ENCODE assay signal across 1 cellular context in the genomic region with DNA sequence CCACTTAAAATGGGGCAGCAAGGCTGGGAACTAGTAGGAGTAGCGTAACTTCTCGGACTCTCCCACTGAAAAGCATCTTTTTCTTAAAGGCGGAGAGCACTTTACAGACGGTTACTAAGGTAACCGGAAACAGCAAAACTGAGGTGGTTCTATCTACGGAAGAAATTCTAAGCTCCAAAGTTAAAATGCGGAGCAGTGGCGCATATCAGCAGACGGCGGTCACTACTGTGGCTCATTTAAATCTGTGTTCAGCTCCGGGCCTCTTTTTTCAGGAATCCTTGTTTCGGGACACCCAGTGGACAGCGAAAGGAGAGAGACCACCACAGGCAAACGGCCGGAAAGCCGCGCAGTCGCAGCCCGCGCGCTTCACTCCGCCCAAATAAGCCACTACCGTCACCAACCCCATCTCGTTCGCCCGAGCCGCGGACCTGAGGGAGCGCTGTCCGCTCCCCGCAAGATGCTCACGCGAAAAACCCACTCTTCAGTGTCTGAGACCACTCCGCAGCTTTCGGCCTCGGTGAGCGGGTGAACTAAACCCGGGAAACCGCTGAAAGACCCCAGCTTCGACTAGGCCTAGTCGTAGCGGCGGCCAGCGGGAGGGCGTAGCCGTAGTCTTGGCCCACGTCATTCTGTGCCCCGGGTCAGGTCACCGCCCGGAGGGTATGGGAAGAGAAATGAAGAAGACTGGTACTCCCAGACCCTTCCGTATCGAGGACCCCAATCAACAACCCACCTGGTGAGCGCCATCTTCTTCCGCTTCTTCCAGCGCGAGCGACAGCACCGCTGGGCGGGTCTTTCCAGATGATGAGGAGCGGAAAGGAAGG.
TF ChIP-seq lines count a peak whose summit lies in the region.

Gene SNW1, minus strand, starts transcription at position 776 of the 824 bp plus-strand sequence. Its CDS starts 29 bp downstream, at position 747.

TF ChIP-seq in HepG2, 621 proteins besides CTCF, POLR2A, EP300 and RAD21 (continued from another document and continues in another):
- TF ChIP-seq, protein P1, sequence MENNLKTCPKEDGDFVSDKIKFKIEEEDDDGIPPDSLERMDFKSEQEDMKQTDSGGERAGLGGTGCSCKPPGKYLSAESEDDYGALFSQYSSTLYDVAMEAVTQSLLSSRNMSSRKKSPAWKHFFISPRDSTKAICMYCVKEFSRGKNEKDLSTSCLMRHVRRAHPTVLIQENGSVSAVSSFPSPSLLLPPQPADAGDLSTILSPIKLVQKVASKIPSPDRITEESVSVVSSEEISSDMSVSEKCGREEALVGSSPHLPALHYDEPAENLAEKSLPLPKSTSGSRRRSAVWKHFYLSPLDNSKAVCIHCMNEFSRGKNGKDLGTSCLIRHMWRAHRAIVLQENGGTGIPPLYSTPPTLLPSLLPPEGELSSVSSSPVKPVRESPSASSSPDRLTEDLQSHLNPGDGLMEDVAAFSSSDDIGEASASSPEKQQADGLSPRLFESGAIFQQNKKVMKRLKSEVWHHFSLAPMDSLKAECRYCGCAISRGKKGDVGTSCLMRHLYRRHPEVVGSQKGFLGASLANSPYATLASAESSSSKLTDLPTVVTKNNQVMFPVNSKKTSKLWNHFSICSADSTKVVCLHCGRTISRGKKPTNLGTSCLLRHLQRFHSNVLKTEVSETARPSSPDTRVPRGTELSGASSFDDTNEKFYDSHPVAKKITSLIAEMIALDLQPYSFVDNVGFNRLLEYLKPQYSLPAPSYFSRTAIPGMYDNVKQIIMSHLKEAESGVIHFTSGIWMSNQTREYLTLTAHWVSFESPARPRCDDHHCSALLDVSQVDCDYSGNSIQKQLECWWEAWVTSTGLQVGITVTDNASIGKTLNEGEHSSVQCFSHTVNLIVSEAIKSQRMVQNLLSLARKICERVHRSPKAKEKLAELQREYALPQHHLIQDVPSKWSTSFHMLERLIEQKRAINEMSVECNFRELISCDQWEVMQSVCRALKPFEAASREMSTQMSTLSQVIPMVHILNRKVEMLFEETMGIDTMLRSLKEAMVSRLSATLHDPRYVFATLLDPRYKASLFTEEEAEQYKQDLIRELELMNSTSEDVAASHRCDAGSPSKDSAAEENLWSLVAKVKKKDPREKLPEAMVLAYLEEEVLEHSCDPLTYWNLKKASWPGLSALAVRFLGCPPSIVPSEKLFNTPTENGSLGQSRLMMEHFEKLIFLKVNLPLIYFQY (CRISPR knock-in tag; IDR thresholded peaks at IDR 0.05; ENCODE audit: borderline replicate concordance), result no peak
- TF ChIP-seq ZNF687 (CRISPR knock-in tag; IDR thresholded peaks at IDR 0.05) (peak; percentile 81), TGIF2 (CRISPR knock-in tag; IDR thresholded peaks at IDR 0.05) (no peak), RFXANK (CRISPR knock-in tag; IDR thresholded peaks at IDR 0.05) (no peak), ZBTB4 (CRISPR knock-in tag; IDR thresholded peaks at IDR 0.05; ENCODE audit: borderline replicate concordance) (no peak), CEBPB (IDR thresholded peaks at IDR 0.05; ENCODE audit: borderline replicate concordance, low read depth, low read length) (no peak), ZNF691 (CRISPR knock-in tag; IDR thresholded peaks at IDR 0.05; ENCODE audit: borderline replicate concordance, low read depth) (no peak), CBX2 (IDR thresholded peaks at IDR 0.05; ENCODE audit: low read depth, low read length) (no peak), CBX2 (CRISPR knock-in tag; IDR thresholded peaks at IDR 0.05; ENCODE audit: low read depth) (no peak), BORCS8-MEF2B (CRISPR knock-in tag; IDR thresholded peaks at IDR 0.05) (peak; percentile 57; the same call in 1 of the 2 replicates), ZNF343 (CRISPR knock-in tag; IDR thresholded peaks at IDR 0.05) (0 out of 2 replicates have a peak, but pooled peaks have one; percentile 51), ZNF891 (CRISPR knock-in tag; IDR thresholded peaks at IDR 0.05) (0 out of 2 replicates have a peak, but pooled peaks have one; percentile 64), RFX3 (CRISPR knock-in tag; IDR thresholded peaks at IDR 0.05) (no peak), ZNF747 (CRISPR knock-in tag; IDR thresholded peaks at IDR 0.05; ENCODE audit: borderline replicate concordance) (no peak), ZBTB43 (CRISPR knock-in tag; conservative IDR thresholded peaks at IDR 0.05) (0 out of 2 replicates have a peak, but pooled peaks have one; percentile 3), ZNF563 (CRISPR knock-in tag; IDR thresholded peaks at IDR 0.05) (no peak)
- TF ChIP-seq, protein P2, sequence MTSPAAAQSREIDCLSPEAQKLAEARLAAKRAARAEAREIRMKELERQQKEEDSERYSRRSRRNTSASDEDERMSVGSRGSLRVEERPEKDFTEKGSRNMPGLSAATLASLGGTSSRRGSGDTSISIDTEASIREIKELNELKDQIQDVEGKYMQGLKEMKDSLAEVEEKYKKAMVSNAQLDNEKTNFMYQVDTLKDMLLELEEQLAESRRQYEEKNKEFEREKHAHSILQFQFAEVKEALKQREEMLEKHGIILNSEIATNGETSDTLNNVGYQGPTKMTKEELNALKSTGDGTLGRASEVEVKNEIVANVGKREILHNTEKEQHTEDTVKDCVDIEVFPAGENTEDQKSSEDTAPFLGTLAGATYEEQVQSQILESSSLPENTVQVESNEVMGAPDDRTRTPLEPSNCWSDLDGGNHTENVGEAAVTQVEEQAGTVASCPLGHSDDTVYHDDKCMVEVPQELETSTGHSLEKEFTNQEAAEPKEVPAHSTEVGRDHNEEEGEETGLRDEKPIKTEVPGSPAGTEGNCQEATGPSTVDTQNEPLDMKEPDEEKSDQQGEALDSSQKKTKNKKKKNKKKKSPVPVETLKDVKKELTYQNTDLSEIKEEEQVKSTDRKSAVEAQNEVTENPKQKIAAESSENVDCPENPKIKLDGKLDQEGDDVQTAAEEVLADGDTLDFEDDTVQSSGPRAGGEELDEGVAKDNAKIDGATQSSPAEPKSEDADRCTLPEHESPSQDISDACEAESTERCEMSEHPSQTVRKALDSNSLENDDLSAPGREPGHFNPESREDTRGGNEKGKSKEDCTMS (CRISPR knock-in tag; conservative IDR thresholded peaks at IDR 0.05), result no peak
- TF ChIP-seq, protein P3, sequence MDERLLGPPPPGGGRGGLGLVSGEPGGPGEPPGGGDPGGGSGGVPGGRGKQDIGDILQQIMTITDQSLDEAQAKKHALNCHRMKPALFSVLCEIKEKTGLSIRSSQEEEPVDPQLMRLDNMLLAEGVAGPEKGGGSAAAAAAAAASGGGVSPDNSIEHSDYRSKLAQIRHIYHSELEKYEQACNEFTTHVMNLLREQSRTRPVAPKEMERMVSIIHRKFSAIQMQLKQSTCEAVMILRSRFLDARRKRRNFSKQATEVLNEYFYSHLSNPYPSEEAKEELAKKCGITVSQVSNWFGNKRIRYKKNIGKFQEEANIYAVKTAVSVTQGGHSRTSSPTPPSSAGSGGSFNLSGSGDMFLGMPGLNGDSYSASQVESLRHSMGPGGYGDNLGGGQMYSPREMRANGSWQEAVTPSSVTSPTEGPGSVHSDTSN (CRISPR knock-in tag; IDR thresholded peaks at IDR 0.05), result peak; percentile 46; the same call in 1 of the 2 replicates
- TF ChIP-seq, protein P4, sequence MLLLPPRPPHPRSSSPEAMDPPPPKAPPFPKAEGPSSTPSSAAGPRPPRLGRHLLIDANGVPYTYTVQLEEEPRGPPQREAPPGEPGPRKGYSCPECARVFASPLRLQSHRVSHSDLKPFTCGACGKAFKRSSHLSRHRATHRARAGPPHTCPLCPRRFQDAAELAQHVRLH (CRISPR knock-in tag; IDR thresholded peaks at IDR 0.05; ENCODE audit: borderline replicate concordance, low read depth), result peak; percentile 53; the same call in 1 of the 2 replicates
- TF ChIP-seq, protein P5, sequence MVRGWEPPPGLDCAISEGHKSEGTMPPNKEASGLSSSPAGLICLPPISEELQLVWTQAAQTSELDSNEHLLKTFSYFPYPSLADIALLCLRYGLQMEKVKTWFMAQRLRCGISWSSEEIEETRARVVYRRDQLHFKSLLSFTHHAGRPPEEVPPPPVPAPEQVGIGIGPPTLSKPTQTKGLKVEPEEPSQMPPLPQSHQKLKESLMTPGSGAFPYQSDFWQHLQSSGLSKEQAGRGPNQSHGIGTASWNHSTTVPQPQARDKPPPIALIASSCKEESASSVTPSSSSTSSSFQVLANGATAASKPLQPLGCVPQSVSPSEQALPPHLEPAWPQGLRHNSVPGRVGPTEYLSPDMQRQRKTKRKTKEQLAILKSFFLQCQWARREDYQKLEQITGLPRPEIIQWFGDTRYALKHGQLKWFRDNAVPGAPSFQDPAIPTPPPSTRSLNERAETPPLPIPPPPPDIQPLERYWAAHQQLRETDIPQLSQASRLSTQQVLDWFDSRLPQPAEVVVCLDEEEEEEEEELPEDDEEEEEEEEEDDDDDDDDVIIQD (CRISPR knock-in tag; IDR thresholded peaks at IDR 0.05; ENCODE audit: low read depth), result no peak; the same call in 1 of the 2 replicates
- TF ChIP-seq, protein P6, sequence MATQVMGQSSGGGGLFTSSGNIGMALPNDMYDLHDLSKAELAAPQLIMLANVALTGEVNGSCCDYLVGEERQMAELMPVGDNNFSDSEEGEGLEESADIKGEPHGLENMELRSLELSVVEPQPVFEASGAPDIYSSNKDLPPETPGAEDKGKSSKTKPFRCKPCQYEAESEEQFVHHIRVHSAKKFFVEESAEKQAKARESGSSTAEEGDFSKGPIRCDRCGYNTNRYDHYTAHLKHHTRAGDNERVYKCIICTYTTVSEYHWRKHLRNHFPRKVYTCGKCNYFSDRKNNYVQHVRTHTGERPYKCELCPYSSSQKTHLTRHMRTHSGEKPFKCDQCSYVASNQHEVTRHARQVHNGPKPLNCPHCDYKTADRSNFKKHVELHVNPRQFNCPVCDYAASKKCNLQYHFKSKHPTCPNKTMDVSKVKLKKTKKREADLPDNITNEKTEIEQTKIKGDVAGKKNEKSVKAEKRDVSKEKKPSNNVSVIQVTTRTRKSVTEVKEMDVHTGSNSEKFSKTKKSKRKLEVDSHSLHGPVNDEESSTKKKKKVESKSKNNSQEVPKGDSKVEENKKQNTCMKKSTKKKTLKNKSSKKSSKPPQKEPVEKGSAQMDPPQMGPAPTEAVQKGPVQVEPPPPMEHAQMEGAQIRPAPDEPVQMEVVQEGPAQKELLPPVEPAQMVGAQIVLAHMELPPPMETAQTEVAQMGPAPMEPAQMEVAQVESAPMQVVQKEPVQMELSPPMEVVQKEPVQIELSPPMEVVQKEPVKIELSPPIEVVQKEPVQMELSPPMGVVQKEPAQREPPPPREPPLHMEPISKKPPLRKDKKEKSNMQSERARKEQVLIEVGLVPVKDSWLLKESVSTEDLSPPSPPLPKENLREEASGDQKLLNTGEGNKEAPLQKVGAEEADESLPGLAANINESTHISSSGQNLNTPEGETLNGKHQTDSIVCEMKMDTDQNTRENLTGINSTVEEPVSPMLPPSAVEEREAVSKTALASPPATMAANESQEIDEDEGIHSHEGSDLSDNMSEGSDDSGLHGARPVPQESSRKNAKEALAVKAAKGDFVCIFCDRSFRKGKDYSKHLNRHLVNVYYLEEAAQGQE (IDR thresholded peaks at IDR 0.05; ENCODE audit: borderline replicate concordance in 1 of 2, low read depth in 1 of 2, low read length in 2 of 2), result no peak
